7 cellular contexts compared by ENCODE assay signal in the genomic region with DNA sequence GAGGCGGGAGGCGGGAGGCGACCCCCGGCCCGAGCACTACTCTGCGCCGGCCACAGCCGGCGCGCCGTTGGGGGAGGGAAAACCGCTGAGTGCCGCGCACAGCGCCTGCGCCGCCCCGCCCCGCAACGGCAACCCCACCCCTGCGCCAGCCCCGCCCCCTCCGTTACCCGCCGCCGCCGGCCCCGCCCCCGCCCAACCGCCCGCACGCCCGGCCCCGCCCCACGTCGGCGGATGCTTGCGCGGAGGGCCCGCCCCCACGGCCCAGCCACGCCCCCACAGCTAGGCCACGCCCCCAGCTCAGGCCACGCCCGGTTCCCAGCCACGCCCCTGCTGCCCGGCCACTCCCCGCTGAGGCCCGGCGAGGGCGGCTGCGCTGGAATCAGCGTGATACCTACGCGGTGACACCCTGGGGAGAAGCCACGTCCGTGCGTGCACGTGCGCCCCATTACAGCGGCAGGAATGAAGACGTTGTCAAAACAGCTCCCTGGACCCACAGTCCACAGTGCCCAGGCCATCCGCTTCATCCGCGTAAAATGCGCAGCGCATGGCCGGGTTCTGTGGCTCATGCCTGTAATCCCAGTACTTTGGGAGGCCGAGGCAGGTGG. TPM values are rescaled to one million over a fixed set of nuclear protein-coding genes. Genes with fewer than 3 reads are reported as not detected.
DNase-seq lines count a peak whose midpoint lies in the region; ATAC-seq, FAIRE-seq and TF ChIP-seq lines count a peak whose summit lies in the region.

A gene (minus strand): TSS at position 91 of the 605 bp plus-strand sequence. CDS start 152 bp downstream, outside the sequence.

- H3K36me3 ChIP-seq in kidney (ENCODE audit: control insufficient read depth in 1 of 2, insufficient read depth in 2 of 2, low read length in 2 of 2) = no peaks in the 10 kb centered on the region

- no peak within 1 kb of the TSS for H3K27ac ChIP-seq in kidney (ENCODE audit: low read depth in 2 of 2, low read length in 2 of 2)

- no peak for TF ChIP-seq CTCF in kidney (IDR thresholded peaks at IDR 0.05; ENCODE audit: borderline replicate concordance, extremely low read depth, insufficient read depth)

- no peak for FAIRE-seq in kidney (lab: Jason Lieb, UNC)

- peak; percentile 36 for TF ChIP-seq POLR2A in GM18505 (IDR thresholded peaks at IDR 0.05; ENCODE audit: borderline replicate concordance, extremely low read depth, insufficient read depth, insufficient read length)

- DNase-seq in NCI-H2227 (lab: John Stamatoyannopoulos, UW; ENCODE audit: unreplicated experiment) (peak; percentile 93), kidney (peak; percentile 96)
- DNase-seq in activated CD4-positive, CD25-positive, alpha-beta regulatory T cell treated with anti-CD3 and anti-CD28 coated beads, Interleukin-2, amount 50 U/mL, for 16 hours (ENCODE audit: low read depth, low spot score) = peak; percentile 87
- DNase-seq in central memory CD4-positive, alpha-beta T cell = peak; percentile 92
- peak; percentile 88 for DNase-seq in stimulated activated CD4-positive, alpha-beta T cell treated with anti-CD3 and anti-CD28 coated beads, Interleukin-15, amount 100 ng/mL, for 24 hours

- no peak within 1 kb of the TSS for H3K9ac ChIP-seq in kidney (ENCODE audit: low read length in 2 of 2)

- H3K9me3 ChIP-seq in kidney (ENCODE audit: control insufficient read depth in 1 of 2, low read length in 2 of 2) = no peaks in the 10 kb centered on the region

- intact Hi-C loops in kidney (cut with DNase I) = no loop called here

- H3K4me3 ChIP-seq in kidney (ENCODE audit: low read length in 2 of 2) = peak within 1 kb of the TSS; percentile 24 to 40

- peaks cover 0 to 8% of the 10 kb centered on the region in 2 donors for H3K4me1 ChIP-seq in kidney (ENCODE audit: control insufficient read depth in 1 of 2, insufficient read depth in 1 of 2, low read depth in 1 of 2, low read length in 2 of 2)

- ATAC-seq in GM18505 (IDR thresholded peaks at IDR 0.05; ENCODE audit: unreplicated experiment) = peak; percentile 65
- peak; percentile 68 for ATAC-seq in HG02973 (IDR thresholded peaks at IDR 0.05; ENCODE audit: unreplicated experiment)

RNA-seq across cellular contexts. Expression of the gene that starts here (rescaled TPM):
- 11.5 TPM for total RNA-seq in kidney
- 6.1 TPM for polyA plus RNA-seq in kidney (ENCODE audit: insufficient read depth, low read depth, low replicate concordance)
